Comparison of ENCODE assay signal across 29 cellular contexts in genomic region chr1:201370500-201370899, GRCh38. TPM values are rescaled to one million over a fixed set of nuclear protein-coding genes. Genes with fewer than 3 reads are reported as not detected.
DNase-seq lines count a peak whose midpoint lies in the region; ATAC-seq and FAIRE-seq lines count a peak whose summit lies in the region.
"Had no signal": no experiment of that assay in that cellular context is flagged by ENCODE, and none has a peak within 500 bp of the region (broad histone marks: within the 10 kb centered on the region; RNA-seq: fewer than 3 reads in every experiment).

No MANE protein-coding gene starts in this region.

- H3K27ac ChIP-seq in right cardiac atrium (ENCODE audit: low read length): peak overlapping the region; percentile 33
- no peak overlapping the region for H3K27ac ChIP-seq in neuronal stem cell (replicated peaks; ENCODE audit: low read length)
- H3K27ac ChIP-seq: 22Rv1, GM23248, PC-9 had no signal

- H3K79me1 ChIP-seq in neuronal stem cell (ENCODE audit: low read depth, low read length): peaks cover 2% of the 10 kb centered on the region

- H3K23ac ChIP-seq in neuronal stem cell (ENCODE audit: low read depth, low read length, poor library complexity): no peak overlapping the region

- no peak overlapping the region for H3K4me2 ChIP-seq in neuronal stem cell (ENCODE audit: insufficient read depth, low read length, poor library complexity, severe bottlenecking)
- H3K4me2 ChIP-seq: PC-9 had no signal

- H3K18ac ChIP-seq in neuronal stem cell (ENCODE audit: low read length): no peak overlapping the region

- FAIRE-seq in RCC 7860 (lab: Jason Lieb, UNC): no peak
- FAIRE-seq: D721Med, G401.6 had no signal

- peaks cover 5% of the 10 kb centered on the region for H3K27me3 Mint-ChIP-seq in activated T-helper 2 cell treated with anti-CD3 and anti-CD28 coated beads, Interferon-gamma antibody, Interleukin-2, Interleukin-4, amounts not matched to agents 10 μg/mL and 5 μg/mL and 100 μg/mL, durations not matched to agents 14 hours and 24 hours and 36 hours (ENCODE audit: low read depth)

- H2BK5ac ChIP-seq in neuronal stem cell (ENCODE audit: low read length): no peak overlapping the region

- H3K9ac ChIP-seq in neuronal stem cell (ENCODE audit: low read depth, low read length, poor library complexity): peak overlapping the region; percentile 65
- H3K9ac ChIP-seq: GM23248 had no signal

- H3K36me3 Mint-ChIP-seq in activated T-helper 2 cell treated with anti-CD3 and anti-CD28 coated beads, Interferon-gamma antibody, Interleukin-2, Interleukin-4, amounts not matched to agents 10 μg/mL and 5 μg/mL and 100 μg/mL, durations not matched to agents 14 hours and 24 hours and 36 hours (ENCODE audit: low read depth): no peaks in the 10 kb centered on the region
- H3K36me3 Mint-ChIP-seq: CD4-positive, CD25-positive, alpha-beta regulatory T cell had no signal

- H3K27ac Mint-ChIP-seq in activated T-helper 2 cell treated with anti-CD3 and anti-CD28 coated beads, Interferon-gamma antibody, Interleukin-2, Interleukin-4, amounts not matched to agents 10 μg/mL and 5 μg/mL and 100 μg/mL, durations not matched to agents 14 hours and 24 hours and 36 hours: no peak overlapping the region
- H3K27ac Mint-ChIP-seq: CD4-positive, CD25-positive, alpha-beta regulatory T cell; H9 had no signal

- no peaks in the 10 kb centered on the region for H3K36me3 ChIP-seq in neuronal stem cell (replicated peaks in 1 of 2; ENCODE audit: control insufficient read depth in 2 of 2, insufficient read depth in 2 of 2, low read length in 2 of 2)
- H3K36me3 ChIP-seq: BE2C had no signal

- H3K4me3 Mint-ChIP-seq in activated T-helper 2 cell treated with anti-CD3 and anti-CD28 coated beads, Interferon-gamma antibody, Interleukin-2, Interleukin-4, amounts not matched to agents 10 μg/mL and 5 μg/mL and 100 μg/mL, durations not matched to agents 14 hours and 24 hours and 36 hours (ENCODE audit: low read depth): no peak overlapping the region
- H3K4me3 Mint-ChIP-seq: CD4-positive, CD25-positive, alpha-beta regulatory T cell; H9 had no signal

- H2AFZ ChIP-seq in neuronal stem cell (ENCODE audit: low read length): no peak overlapping the region
- H2AFZ ChIP-seq: GM23248, PC-9 had no signal

- H2BK120ac ChIP-seq in neuronal stem cell (ENCODE audit: low read depth, low read length): no peak overlapping the region

- H3K4me1 Mint-ChIP-seq in activated T-helper 2 cell treated with anti-CD3 and anti-CD28 coated beads, Interferon-gamma antibody, Interleukin-2, Interleukin-4, amounts not matched to agents 10 μg/mL and 5 μg/mL and 100 μg/mL, durations not matched to agents 14 hours and 24 hours and 36 hours (ENCODE audit: low read depth): no peaks in the 10 kb centered on the region

- no peak overlapping the region for H3K4ac ChIP-seq in neuronal stem cell (ENCODE audit: low read length)

- no peak overlapping the region for H3K14ac ChIP-seq in neuronal stem cell (ENCODE audit: low read length)

- H3K9me3 ChIP-seq in right cardiac atrium (ENCODE audit: control insufficient read depth, low read length): no peaks in the 10 kb centered on the region
- no peaks in the 10 kb centered on the region for H3K9me3 ChIP-seq in neuronal stem cell (replicated peaks in 1 of 2; ENCODE audit: control insufficient read depth in 2 of 2, insufficient read depth in 1 of 2, low read depth in 1 of 2, low read length in 2 of 2)
- H3K9me3 ChIP-seq: BE2C had no signal

- DNase-seq in NCI-H1694 treated with DMSO at 0.1 percent for 48 hours (lab: John Stamatoyannopoulos, UW): peak; percentile 20
- no peak for DNase-seq in NCI-H1694 (lab: John Stamatoyannopoulos, UW)
- peak; percentile 53 for DNase-seq in Ammon's horn (ENCODE audit: low spot score)
- DNase-seq in right cardiac atrium: peak in 1 of 3 donors; percentile 1
- no peak for DNase-seq in neuronal stem cell (ENCODE audit: low spot score)
- DNase-seq in activated T-helper 2 cell treated with anti-CD3 and anti-CD28 coated beads, Interferon-gamma antibody, Interleukin-2, Interleukin-4, amounts not matched to agents 10 μg/mL and 5 μg/mL and 100 μg/mL, durations not matched to agents 14 hours and 24 hours and 36 hours (ENCODE audit: low spot score): no peak
- no peak for DNase-seq in RCC 7860 (ENCODE audit: low spot score)
- DNase-seq: BE2C; CD4-positive, CD25-positive, alpha-beta regulatory T cell; DMS53; GM23248; H9; KBM-7; MV-4-11; NCI-H1105; NCI-H1436 treated with DMSO at 0.1 percent for 48 hours; NCI-H2029 treated with DMSO at 0.1 percent for 48 hours; NCI-H446 treated with DMSO at 0.1 percent for 48 hours; NCI-H526; NCI-H82; NK-92 treated with Interleukin-12 subunit alpha and Interleukin-12 subunit beta, amount 100 ng/mL, for 24 hours; PC-9; RPMI8226; SHP77 treated with DMSO at 0.1 percent for 48 hours had no signal

- H3K9me3 Mint-ChIP-seq in activated T-helper 2 cell treated with anti-CD3 and anti-CD28 coated beads, Interferon-gamma antibody, Interleukin-2, Interleukin-4, amounts not matched to agents 10 μg/mL and 5 μg/mL and 100 μg/mL, durations not matched to agents 14 hours and 24 hours and 36 hours: no peaks in the 10 kb centered on the region
- H3K9me3 Mint-ChIP-seq: CD4-positive, CD25-positive, alpha-beta regulatory T cell; H9 had no signal

- H3K4me3 ChIP-seq in right cardiac atrium (ENCODE audit: low read length): no peak overlapping the region
- H3K4me3 ChIP-seq in neuronal stem cell (ENCODE audit: low read length in 2 of 2): no peak overlapping the region
- H3K4me3 ChIP-seq: GM23248, PC-9 had no signal

- no peak overlapping the region for H4K91ac ChIP-seq in neuronal stem cell (ENCODE audit: low read depth, low read length, poor library complexity)

- peak overlapping the region; percentile 25 for H2BK15ac ChIP-seq in neuronal stem cell (ENCODE audit: low read length)

- WGBS in right cardiac atrium: 29% methylated on average over 3 of the region's 3 CpGs
- no CpG with 5 or more reads among the region's 3 CpGs for WGBS in neuronal stem cell (ENCODE audit: extremely low coverage in 2 of 2, insufficient read length in 2 of 2, insufficient replicate concordance in 1 of 2), 2 donors

- no peaks in the 10 kb centered on the region for H3K27me3 ChIP-seq in right cardiac atrium (ENCODE audit: control insufficient read depth, insufficient read depth)
- H3K27me3 ChIP-seq in neuronal stem cell (ENCODE audit: control insufficient read depth in 3 of 3, insufficient read depth in 3 of 3, low read depth in 1 of 3, low read length in 3 of 3): peaks cover 0 to 45% (median 0%) of the 10 kb centered on the region in 3 experiments
- H3K27me3 ChIP-seq: BE2C had no signal

- no peak overlapping the region for H4K8ac ChIP-seq in neuronal stem cell (ENCODE audit: low read depth, low read length)

- H2AK5ac ChIP-seq in neuronal stem cell (ENCODE audit: low read depth, low read length): no peak overlapping the region

- no peak for ATAC-seq in right cardiac atrium
- ATAC-seq in HG03378 (IDR thresholded peaks at IDR 0.05; ENCODE audit: unreplicated experiment): no peak

- no peak overlapping the region for H2BK12ac ChIP-seq in neuronal stem cell (ENCODE audit: low read length)

- intact Hi-C loops in right cardiac atrium (cut with DNase I): no loop called here
- intact Hi-C loops in activated T-helper 2 cell treated with anti-CD3 and anti-CD28 coated beads, Interferon-gamma antibody, Interleukin-2, Interleukin-4, amounts not matched to agents 10 μg/mL and 5 μg/mL and 100 μg/mL, durations not matched to agents 14 hours and 24 hours and 36 hours (cut with micrococcal nuclease): no loop called here

- H3K4me1 ChIP-seq in right cardiac atrium (ENCODE audit: control insufficient read depth, insufficient read depth, low read length): peaks cover 2% of the 10 kb centered on the region
- H3K4me1 ChIP-seq in neuronal stem cell (ENCODE audit: control insufficient read depth in 2 of 2, insufficient read depth in 1 of 2, low read depth in 1 of 2, low read length in 2 of 2): peaks cover 0 to 28% of the 10 kb centered on the region in 2 donors

RNA-seq across cellular contexts. Expression of gene TNNT2, which starts 7.0 kb away (rescaled TPM):
- total RNA-seq in right cardiac atrium: 1,000 to 10,000 TPM; 5,203 to 7,292 (median 7,185) TPM
- 16,707 TPM for polyA plus RNA-seq in right cardiac atrium
- 8.6 TPM for polyA plus RNA-seq in neuronal stem cell (2013, experiment 1 of 2)
- polyA plus RNA-seq in neuronal stem cell (2013, experiment 2 of 2): 10.2 TPM
- total RNA-seq in activated T-helper 2 cell treated with anti-CD3 and anti-CD28 coated beads, Interferon-gamma antibody, Interleukin-2, Interleukin-4, amounts not matched to agents 10 μg/mL and 5 μg/mL and 100 μg/mL, durations not matched to agents 14 hours and 24 hours and 36 hours: not detected in 2 replicates
- total RNA-seq: CD4-positive, CD25-positive, alpha-beta regulatory T cell; GM23248 had no signal
- polyA plus RNA-seq: CD4-positive, CD25-positive, alpha-beta regulatory T cell; GM23248 had no signal

RNA-seq across cellular contexts. Expression of gene LAD1, which starts 28.6 kb away (rescaled TPM):
- 1 to 10 TPM; 1.3 to 4.0 (median 2.4) TPM for total RNA-seq in right cardiac atrium
- 5.0 TPM for polyA plus RNA-seq in right cardiac atrium
- 0.86 TPM for polyA plus RNA-seq in neuronal stem cell (2013, experiment 1 of 2)
- 0.86 TPM for polyA plus RNA-seq in neuronal stem cell (2013, experiment 2 of 2)
- not detected in 2 replicates for total RNA-seq in activated T-helper 2 cell treated with anti-CD3 and anti-CD28 coated beads, Interferon-gamma antibody, Interleukin-2, Interleukin-4, amounts not matched to agents 10 μg/mL and 5 μg/mL and 100 μg/mL, durations not matched to agents 14 hours and 24 hours and 36 hours
- total RNA-seq: CD4-positive, CD25-positive, alpha-beta regulatory T cell; GM23248 had no signal
- polyA plus RNA-seq: CD4-positive, CD25-positive, alpha-beta regulatory T cell; GM23248 had no signal

RNA-seq across cellular contexts. Expression of gene TNNI1, which starts 51.0 kb away (rescaled TPM):
- 100 to 1,000 TPM in 2 of 4 donors, 10 to 100 TPM in 2; 77.9 to 215 (median 100) TPM for total RNA-seq in right cardiac atrium
- 81.3 TPM for polyA plus RNA-seq in right cardiac atrium
- polyA plus RNA-seq in neuronal stem cell (2013, experiment 1 of 2): 3.6 TPM
- polyA plus RNA-seq in neuronal stem cell (2013, experiment 2 of 2): 3.4 TPM
- total RNA-seq in activated T-helper 2 cell treated with anti-CD3 and anti-CD28 coated beads, Interferon-gamma antibody, Interleukin-2, Interleukin-4, amounts not matched to agents 10 μg/mL and 5 μg/mL and 100 μg/mL, durations not matched to agents 14 hours and 24 hours and 36 hours: not detected in 2 replicates
- total RNA-seq: CD4-positive, CD25-positive, alpha-beta regulatory T cell; GM23248; H9; MCF 10A; PC-9 had no signal
- polyA plus RNA-seq: CD4-positive, CD25-positive, alpha-beta regulatory T cell had no signal

Comparison
In these comparisons a context has a peak if more than half of its experiments do, and no peak if none do; other contexts are left out.
1. DNase-seq: peak in NCI-H1694 treated with DMSO at 0.1 percent for 48 hours (single experiment) and Ammon's horn (single experiment); none in NCI-H1694 (single experiment), neuronal stem cell (single experiment), activated T-helper 2 cell treated with anti-CD3 and anti-CD28 coated beads, Interferon-gamma antibody, Interleukin-2, Interleukin-4, amounts not matched to agents 10 μg/mL and 5 μg/mL and 100 μg/mL, durations not matched to agents 14 hours and 24 hours and 36 hours (single experiment) and RCC 7860 (single experiment).
2. RNA of gene TNNT2, which starts 7.0 kb away (total RNA-seq): 5,203 to 7,292 TPM in right cardiac atrium; not detected in activated T-helper 2 cell treated with anti-CD3 and anti-CD28 coated beads, Interferon-gamma antibody, Interleukin-2, Interleukin-4, amounts not matched to agents 10 μg/mL and 5 μg/mL and 100 μg/mL, durations not matched to agents 14 hours and 24 hours and 36 hours; every median in the first group is over 1,000 times any median in the second.
3. RNA of gene TNNI1, which starts 51.0 kb away (total RNA-seq): 77.9 to 215 TPM in right cardiac atrium; not detected in activated T-helper 2 cell treated with anti-CD3 and anti-CD28 coated beads, Interferon-gamma antibody, Interleukin-2, Interleukin-4, amounts not matched to agents 10 μg/mL and 5 μg/mL and 100 μg/mL, durations not matched to agents 14 hours and 24 hours and 36 hours; every median in the first group is over 10 times any median in the second.